13 cellular contexts compared by ENCODE assay signal in genomic region chr14:90295870-90296516, GRCh38. TPM values are rescaled to one million over a fixed set of nuclear protein-coding genes. Genes with fewer than 3 reads are reported as not detected.
DNase-seq lines count a peak whose midpoint lies in the region; ATAC-seq and TF ChIP-seq lines count a peak whose summit lies in the region.
"Had no signal": no experiment of that assay in that cellular context is flagged by ENCODE, and none has a peak within 500 bp of the region (broad histone marks: within the 10 kb centered on the region; RNA-seq: fewer than 3 reads in every experiment).

No MANE protein-coding gene starts in this region.

- in situ Hi-C loops in mammary epithelial cell (cut with MboI; ENCODE audit: low sequenced_read_pairs in 2 of 2): no loop called here

- H3K4me3 ChIP-seq in HL-60 (replicated peaks; ENCODE audit: insufficient read depth, low read length) (no peak overlapping the region), mammary epithelial cell (replicated peaks in 1 of 3; ENCODE audit: insufficient read depth in 1 of 3, low read depth in 2 of 3, low read length in 3 of 3) (no peak overlapping the region)
- H3K4me3 ChIP-seq: GM12878 had no signal

- ATAC-seq in GM18517 (IDR thresholded peaks at IDR 0.05; ENCODE audit: unreplicated experiment): no peak
- ATAC-seq: GM12878 had no signal

- H3K27me3 ChIP-seq in HL-60 (ENCODE audit: insufficient read depth, poor library complexity, severe bottlenecking): no peaks in the 10 kb centered on the region
- no peaks in the 10 kb centered on the region for H3K27me3 ChIP-seq in mammary epithelial cell (ENCODE audit: insufficient read depth, low read length)

- CTCF ChIA-PET in mammary epithelial cell (lab: Charles Lee; ENCODE audit: low non-redundant PET): no interaction called here

- H3K27ac ChIP-seq in HL-60 (replicated peaks): peak overlapping the region; percentile 91
- no peak overlapping the region for H3K27ac ChIP-seq in mammary epithelial cell (ENCODE audit: insufficient read depth, low read depth, low read length)

- H3K9me3 ChIP-seq in mammary epithelial cell (replicated peaks; ENCODE audit: insufficient read depth, low read length): no peaks in the 10 kb centered on the region
- H3K9me3 ChIP-seq: Caco-2 had no signal

- H3K36me3 ChIP-seq in mammary epithelial cell (ENCODE audit: insufficient read depth, low read length): peaks cover 3% of the 10 kb centered on the region

- intact Hi-C loops in mammary epithelial cell (cut with micrococcal nuclease): no loop called here

- H3K9ac ChIP-seq in mammary epithelial cell (ENCODE audit: insufficient read depth, low read length): no peak overlapping the region

- TF ChIP-seq CTCF in HL-60 (IDR thresholded peaks at IDR 0.05; ENCODE audit: insufficient read depth, low read length) (no peak), mammary epithelial cell (conservative IDR thresholded peaks at IDR 0.05 in 1 of 2, IDR thresholded peaks at IDR 0.05 in 1 of 2; ENCODE audit: extremely low read depth in 1 of 2, insufficient read depth in 1 of 2, low read depth in 1 of 2, low read length in 2 of 2) (no peak)

- no peaks in the 10 kb centered on the region for H3K79me2 ChIP-seq in mammary epithelial cell (ENCODE audit: insufficient read depth, low read length)

- no peaks in the 10 kb centered on the region for H3K4me1 ChIP-seq in mammary epithelial cell (ENCODE audit: insufficient read depth, low read length)
- H3K4me1 ChIP-seq: Caco-2 had no signal

- no TSS peak for BruUV-seq in mammary epithelial cell (replicated peaks; lab: Mats Ljungman, UMichigan)

- no peak overlapping the region for H3K4me2 ChIP-seq in mammary epithelial cell (ENCODE audit: insufficient read depth, low read depth, low read length)

- no peaks in the 10 kb centered on the region for H4K20me1 ChIP-seq in mammary epithelial cell (ENCODE audit: insufficient read depth, low read length)

- no peak overlapping the region for H2AFZ ChIP-seq in mammary epithelial cell (ENCODE audit: low read depth, low read length)

- dilution Hi-C loops in mammary epithelial cell (cut with HindIII; ENCODE audit: low sequenced_read_pairs): no loop called here

- DNase-seq in HL-60 (ENCODE audit: low read depth in 1 of 2, low spot score in 1 of 2): peak; percentile 67 to 79
- DNase-seq in SKM-1 treated with dmso at 0.1 percent for 144 hours (lab: John Stamatoyannopoulos, UW; ENCODE audit: unreplicated experiment): peak; percentile 81
- DNase-seq in fibroblast of peridontal ligament (ENCODE audit: extremely low read depth): peak; percentile 47
- peak; percentile 70 for DNase-seq in pons (ENCODE audit: low spot score)
- no peak for DNase-seq in NCI-H226
- no peak for DNase-seq in GM19240 (ENCODE audit: insufficient read length, low spot score)
- DNase-seq in mammary epithelial cell: no peak
- DNase-seq: activated naive CD8-positive, alpha-beta T cell treated with anti-CD3 and anti-CD28 coated beads, Interleukin-2, amount 10 ng/mL, durations not matched to agents 7 days and 5 days; activated T-cell treated with anti-CD3 and anti-CD28 coated beads, Interleukin-2, amount 50 U/mL, for 1 hour; Caco-2; H9 had no signal

- 98% methylated on average over 5 of the region's 5 CpGs for WGBS in mammary epithelial cell (ENCODE audit: low coverage, missing lambda C conversion rate)

RNA-seq across cellular contexts. Expression of gene NRDE2, which starts 35.7 kb away (rescaled TPM):
- total RNA-seq in mammary epithelial cell: 10 to 100 TPM; 10.3 to 12.7 TPM
- polyA plus RNA-seq in mammary epithelial cell: 7.2 TPM
- polyA minus RNA-seq in mammary epithelial cell: 16.5 TPM

RNA-seq across cellular contexts. Expression of gene PSMC1, which starts 39.6 kb away (rescaled TPM):
- total RNA-seq in mammary epithelial cell: 100 to 1,000 TPM in 1 of 2 donors, 10 to 100 TPM in 1; 82.4 to 112 TPM
- 151 TPM for polyA plus RNA-seq in mammary epithelial cell
- 62.4 TPM for polyA minus RNA-seq in mammary epithelial cell

Comparison
In these comparisons a context has a peak if more than half of its experiments do, and no peak if none do; other contexts are left out.
1. DNase-seq: peak in HL-60 (2 of 2), SKM-1 treated with dmso at 0.1 percent for 144 hours (single experiment), fibroblast of peridontal ligament (single experiment) and pons (single experiment); none in NCI-H226 (single experiment), GM19240 (single experiment) and mammary epithelial cell (single experiment).